10 cellular contexts compared by ENCODE assay signal in the genomic region with DNA sequence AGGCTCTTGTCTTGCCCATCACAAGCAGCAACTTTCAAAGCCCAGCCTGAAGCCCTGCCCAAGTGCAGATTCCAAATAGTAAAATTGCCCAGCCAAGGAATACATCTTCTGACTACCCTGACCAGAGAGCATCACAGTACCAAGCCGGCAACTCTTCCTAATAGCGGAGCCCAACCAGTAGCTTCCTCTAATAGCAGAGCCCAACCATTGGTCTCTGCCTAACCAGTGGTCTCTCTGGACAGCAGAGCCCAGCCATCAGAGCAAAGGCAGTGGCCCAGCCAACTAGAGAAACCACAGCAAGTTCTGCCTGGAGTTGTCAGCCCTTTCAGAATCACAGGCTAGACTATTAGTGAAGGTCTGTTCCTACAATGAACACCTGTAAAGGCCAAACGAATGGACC.
DNase-seq lines count a peak whose midpoint lies in the region; ATAC-seq and TF ChIP-seq lines count a peak whose summit lies in the region.
"Had no signal": no experiment of that assay in that cellular context is flagged by ENCODE, and none has a peak within 500 bp of the region (broad histone marks: within the 10 kb centered on the region; RNA-seq: fewer than 3 reads in every experiment).

No MANE protein-coding gene starts in this region.

- DNase-seq in DMS 273 treated with DMSO at 0.1 percent for 48 hours (lab: John Stamatoyannopoulos, UW) (peak; percentile 31), NCI-H446 treated with DMSO at 0.1 percent for 48 hours (lab: John Stamatoyannopoulos, UW) (peak; percentile 33), fibroblast of peridontal ligament (ENCODE audit: extremely low read depth) (peak; percentile 97), nephron progenitor cell (peak; percentile 30), mesothelial cell of epicardium (ENCODE audit: low spot score in 2 of 2, unreplicated experiment in 2 of 2) (no peak), NCI-H2081 (lab: John Stamatoyannopoulos, UW) (no peak)
- DNase-seq in activated T-cell treated with anti-CD3 and anti-CD28 coated beads, Interleukin-2, amount 50 U/mL, for 4 hours: no peak

- no peak for ATAC-seq in activated T-cell treated with anti-CD3 and anti-CD28 coated beads, Interleukin-2, amount 50 U/mL, for 4 hours
- no peak for ATAC-seq in GM19351 (IDR thresholded peaks at IDR 0.05; ENCODE audit: unreplicated experiment)
- ATAC-seq: natural killer cell treated with Interleukin-12 subunit alpha and Interleukin-12 subunit beta and Interleukin-15 and Interleukin-18, amount 100 ng/mL, for 72 hours had no signal

- H3K9me3 Mint-ChIP-seq in nephron progenitor cell (peaks cover 12% of the 10 kb centered on the region), mesothelial cell of epicardium (peaks cover 6% of the 10 kb centered on the region)
- no peaks in the 10 kb centered on the region for H3K9me3 Mint-ChIP-seq in activated T-cell treated with anti-CD3 and anti-CD28 coated beads, Interleukin-2, amount 50 U/mL, for 4 hours
- H3K9me3 Mint-ChIP-seq: natural killer cell treated with Interleukin-12 subunit alpha and Interleukin-12 subunit beta and Interleukin-15 and Interleukin-18, amount 100 ng/mL, for 72 hours; T-helper 1 cell treated with Interleukin-12 subunit alpha and Interleukin-12 subunit beta and Interleukin-4 antibody, amounts not matched to agents 30 μg/mL and 1 μg/mL, for 36 hours had no signal

- H3K27me3 Mint-ChIP-seq in nephron progenitor cell (ENCODE audit: low read depth, poor library complexity) (no peaks in the 10 kb centered on the region), mesothelial cell of epicardium (ENCODE audit: low read depth) (no peaks in the 10 kb centered on the region)
- no peaks in the 10 kb centered on the region for H3K27me3 Mint-ChIP-seq in activated T-cell treated with anti-CD3 and anti-CD28 coated beads, Interleukin-2, amount 50 U/mL, for 4 hours (ENCODE audit: low read depth)
- H3K27me3 Mint-ChIP-seq: natural killer cell treated with Interleukin-12 subunit alpha and Interleukin-12 subunit beta and Interleukin-15 and Interleukin-18, amount 100 ng/mL, for 72 hours had no signal

- peaks cover 6% of the 10 kb centered on the region for H3K36me3 Mint-ChIP-seq in nephron progenitor cell (ENCODE audit: low read depth)
- no peaks in the 10 kb centered on the region for H3K36me3 Mint-ChIP-seq in activated T-cell treated with anti-CD3 and anti-CD28 coated beads, Interleukin-2, amount 50 U/mL, for 4 hours (ENCODE audit: insufficient read depth)
- peaks cover 3% of the 10 kb centered on the region for H3K36me3 Mint-ChIP-seq in mesothelial cell of epicardium
- H3K36me3 Mint-ChIP-seq: natural killer cell treated with Interleukin-12 subunit alpha and Interleukin-12 subunit beta and Interleukin-15 and Interleukin-18, amount 100 ng/mL, for 72 hours had no signal

- TF ChIP-seq CTCF in nephron progenitor cell (IDR thresholded peaks at IDR 0.05) (no peak), mesothelial cell of epicardium (IDR thresholded peaks at IDR 0.05; ENCODE audit: unreplicated experiment) (no peak)

- H3K27ac Mint-ChIP-seq in nephron progenitor cell: no peak overlapping the region
- no peak overlapping the region for H3K27ac Mint-ChIP-seq in mesothelial cell of epicardium
- H3K27ac Mint-ChIP-seq: natural killer cell treated with Interleukin-12 subunit alpha and Interleukin-12 subunit beta and Interleukin-15 and Interleukin-18, amount 100 ng/mL, for 72 hours; T-helper 1 cell treated with Interleukin-12 subunit alpha and Interleukin-12 subunit beta and Interleukin-4 antibody, amounts not matched to agents 30 μg/mL and 1 μg/mL, for 36 hours had no signal

- no peak overlapping the region for H3K4me3 Mint-ChIP-seq in nephron progenitor cell
- no peak overlapping the region for H3K4me3 Mint-ChIP-seq in activated T-cell treated with anti-CD3 and anti-CD28 coated beads, Interleukin-2, amount 50 U/mL, for 4 hours
- H3K4me3 Mint-ChIP-seq in mesothelial cell of epicardium: no peak overlapping the region
- H3K4me3 Mint-ChIP-seq: natural killer cell treated with Interleukin-12 subunit alpha and Interleukin-12 subunit beta and Interleukin-15 and Interleukin-18, amount 100 ng/mL, for 72 hours; T-helper 1 cell treated with Interleukin-12 subunit alpha and Interleukin-12 subunit beta and Interleukin-4 antibody, amounts not matched to agents 30 μg/mL and 1 μg/mL, for 36 hours had no signal

- H3K4me1 Mint-ChIP-seq in nephron progenitor cell (peaks cover 7% of the 10 kb centered on the region), mesothelial cell of epicardium (peaks cover 3% of the 10 kb centered on the region)
- H3K4me1 Mint-ChIP-seq in activated T-cell treated with anti-CD3 and anti-CD28 coated beads, Interleukin-2, amount 50 U/mL, for 4 hours (ENCODE audit: low read depth): no peaks in the 10 kb centered on the region

Comparison
In these comparisons a context has a peak if more than half of its experiments do, and no peak if none do; other contexts are left out.
1. DNase-seq: peak in DMS 273 treated with DMSO at 0.1 percent for 48 hours (single experiment), NCI-H446 treated with DMSO at 0.1 percent for 48 hours (single experiment), fibroblast of peridontal ligament (single experiment) and nephron progenitor cell (single experiment); none in activated T-cell treated with anti-CD3 and anti-CD28 coated beads, Interleukin-2, amount 50 U/mL, for 4 hours (single experiment), mesothelial cell of epicardium (0 of 2) and NCI-H2081 (0 of 2).